In the genomic region with DNA sequence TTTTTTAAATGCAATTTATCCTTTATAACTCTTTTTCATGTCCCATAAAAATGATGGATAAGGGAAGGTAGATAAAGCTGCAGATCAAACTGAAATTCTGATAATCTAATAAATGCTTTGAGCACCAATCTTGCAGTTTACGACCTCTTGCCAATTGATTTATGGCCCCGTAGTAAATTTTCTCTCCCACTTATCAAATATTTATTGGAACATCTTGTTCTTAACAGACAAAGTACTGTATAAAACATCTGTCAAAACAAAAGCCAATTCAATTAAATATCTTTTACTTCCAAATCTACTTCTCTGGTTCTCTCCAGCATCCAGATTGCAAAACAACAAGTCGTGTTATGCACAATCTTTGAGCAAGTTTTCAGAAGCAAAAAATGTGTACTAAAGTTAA, we compare ENCODE assay signal across 27 cellular contexts.
"Had no signal": no experiment of that assay in that cellular context is flagged by ENCODE, and none has a peak within 500 bp of the region (broad histone marks: within the 10 kb centered on the region; RNA-seq: fewer than 3 reads in every experiment).

No MANE protein-coding gene starts in this region.

- H3K9me3 ChIP-seq: ascending aorta, breast epithelium, colonic mucosa, gastroesophageal sphincter had no signal

- H3K9me3 Mint-ChIP-seq: activated CD4-positive, alpha-beta memory T cell treated with anti-CD3 and anti-CD28 coated beads, Interleukin-2, amount 10 ng/mL, durations not matched to agents 7 days and 5 days; activated CD4-positive, alpha-beta T cell treated with anti-CD3 and anti-CD28 coated beads, Interleukin-2, amount 10 ng/mL, durations not matched to agents 7 days and 5 days; activated naive CD4-positive, alpha-beta T cell treated with anti-CD3 and anti-CD28 coated beads, Interleukin-2, amount 10 ng/mL, durations not matched to agents 7 days and 5 days; activated naive CD4-positive, alpha-beta T cell treated with anti-CD3 and anti-CD28 coated beads, Interleukin-2, amount 50 U/mL, for 72 hours; activated T-cell treated with anti-CD3 and anti-CD28 coated beads, Interleukin-2, amount 50 U/mL, for 24 hours had no signal

- H3K27ac Mint-ChIP-seq: activated CD4-positive, alpha-beta memory T cell treated with anti-CD3 and anti-CD28 coated beads, Interleukin-2, amount 10 ng/mL, durations not matched to agents 7 days and 5 days; activated CD4-positive, alpha-beta T cell treated with anti-CD3 and anti-CD28 coated beads, Interleukin-2, amount 10 ng/mL, durations not matched to agents 7 days and 5 days; activated naive CD4-positive, alpha-beta T cell treated with anti-CD3 and anti-CD28 coated beads, Interleukin-2, amount 10 ng/mL, durations not matched to agents 7 days and 5 days; activated naive CD4-positive, alpha-beta T cell treated with anti-CD3 and anti-CD28 coated beads, Interleukin-2, amount 50 U/mL, for 72 hours; activated naive CD8-positive, alpha-beta T cell treated with anti-CD3 and anti-CD28 coated beads, Interleukin-2, amount 10 ng/mL, durations not matched to agents 7 days and 5 days; activated T-cell treated with anti-CD3 and anti-CD28 coated beads, Interleukin-2, amount 50 U/mL, for 24 hours; activated T-cell treated with anti-CD3 and anti-CD28 coated beads, Interleukin-2, amount 50 U/mL, for 72 hours; WTC11 had no signal

- ATAC-seq: activated naive CD4-positive, alpha-beta T cell treated with anti-CD3 and anti-CD28 coated beads, Interleukin-2, amount 50 U/mL, for 72 hours; activated T-cell treated with anti-CD3 and anti-CD28 coated beads, Interleukin-2, amount 50 U/mL, for 72 hours; esophagus mucosa; foreskin keratinocyte; gastroesophageal sphincter; WTC11 had no signal

- DNase-seq: activated CD4-positive, alpha-beta memory T cell treated with anti-CD3 and anti-CD28 coated beads, Interleukin-2, amount 10 ng/mL, durations not matched to agents 7 days and 5 days; activated CD4-positive, alpha-beta T cell treated with anti-CD3 and anti-CD28 coated beads for 1 hour; activated CD4-positive, alpha-beta T cell treated with anti-CD3 and anti-CD28 coated beads for 4 hours; activated CD4-positive, alpha-beta T cell treated with anti-CD3 and anti-CD28 coated beads, Interleukin-2, amount 10 ng/mL, durations not matched to agents 7 days and 5 days; activated CD4-positive, alpha-beta T cell treated with anti-CD3 and anti-CD28 coated beads, Interleukin-2, amount 50 U/mL, for 4 hours; activated CD8-positive, alpha-beta memory T cell treated with anti-CD3 and anti-CD28 coated beads, Interleukin-2, amount 50 U/mL, for 48 hours; activated gamma-delta T cell; activated naive CD4-positive, alpha-beta T cell; activated naive CD4-positive, alpha-beta T cell treated with anti-CD3 and anti-CD28 coated beads, Interleukin-2, amount 10 ng/mL, durations not matched to agents 7 days and 5 days; activated naive CD8-positive, alpha-beta T cell treated with anti-CD3 and anti-CD28 coated beads, Interleukin-2, amount 10 ng/mL, durations not matched to agents 7 days and 5 days; activated T-cell treated with anti-CD3 and anti-CD28 coated beads for 4 hours; activated T-cell treated with anti-CD3 and anti-CD28 coated beads, Interleukin-2, amount 50 U/mL, for 24 hours; activated T-cell treated with anti-CD3 and anti-CD28 coated beads, Interleukin-2, amount 50 U/mL, for 72 hours; central memory CD4-positive, alpha-beta T cell; cerebellar nuclear complex; colonic mucosa; effector CD8-positive, alpha-beta T cell; foreskin keratinocyte; T-helper 2 cell had no signal

- H3K4me1 ChIP-seq: ascending aorta, breast epithelium, colonic mucosa, foreskin keratinocyte, gastroesophageal sphincter had no signal

- H3K27me3 ChIP-seq: ascending aorta, breast epithelium, cardiac muscle cell, colonic mucosa, foreskin keratinocyte, gastroesophageal sphincter had no signal

- H3K4me1 Mint-ChIP-seq: activated CD4-positive, alpha-beta memory T cell treated with anti-CD3 and anti-CD28 coated beads, Interleukin-2, amount 10 ng/mL, durations not matched to agents 7 days and 5 days; activated naive CD8-positive, alpha-beta T cell treated with anti-CD3 and anti-CD28 coated beads, Interleukin-2, amount 10 ng/mL, durations not matched to agents 7 days and 5 days; brain had no signal

- H3K4me3 ChIP-seq: ascending aorta, breast epithelium, cardiac muscle cell, colonic mucosa, gastroesophageal sphincter had no signal

- H3K36me3 Mint-ChIP-seq: activated naive CD4-positive, alpha-beta T cell treated with anti-CD3 and anti-CD28 coated beads, Interleukin-2, amount 10 ng/mL, durations not matched to agents 7 days and 5 days; activated naive CD4-positive, alpha-beta T cell treated with anti-CD3 and anti-CD28 coated beads, Interleukin-2, amount 50 U/mL, for 72 hours; activated naive CD8-positive, alpha-beta T cell treated with anti-CD3 and anti-CD28 coated beads, Interleukin-2, amount 10 ng/mL, durations not matched to agents 7 days and 5 days; brain had no signal

- H3K4me3 Mint-ChIP-seq: activated CD4-positive, alpha-beta memory T cell treated with anti-CD3 and anti-CD28 coated beads, Interleukin-2, amount 10 ng/mL, durations not matched to agents 7 days and 5 days; activated CD4-positive, alpha-beta T cell treated with anti-CD3 and anti-CD28 coated beads, Interleukin-2, amount 10 ng/mL, durations not matched to agents 7 days and 5 days; activated naive CD4-positive, alpha-beta T cell treated with anti-CD3 and anti-CD28 coated beads, Interleukin-2, amount 10 ng/mL, durations not matched to agents 7 days and 5 days; activated naive CD8-positive, alpha-beta T cell treated with anti-CD3 and anti-CD28 coated beads, Interleukin-2, amount 10 ng/mL, durations not matched to agents 7 days and 5 days; activated T-cell treated with anti-CD3 and anti-CD28 coated beads, Interleukin-2, amount 50 U/mL, for 24 hours; activated T-cell treated with anti-CD3 and anti-CD28 coated beads, Interleukin-2, amount 50 U/mL, for 72 hours; brain; WTC11 had no signal

- H3K27ac ChIP-seq: ascending aorta, breast epithelium, cardiac muscle cell, colonic mucosa, foreskin keratinocyte, gastroesophageal sphincter had no signal

- H3K36me3 ChIP-seq: ascending aorta, breast epithelium, cardiac muscle cell, colonic mucosa, gastroesophageal sphincter had no signal

- H3K27me3 Mint-ChIP-seq: activated CD4-positive, alpha-beta memory T cell treated with anti-CD3 and anti-CD28 coated beads, Interleukin-2, amount 10 ng/mL, durations not matched to agents 7 days and 5 days; activated naive CD4-positive, alpha-beta T cell treated with anti-CD3 and anti-CD28 coated beads, Interleukin-2, amount 10 ng/mL, durations not matched to agents 7 days and 5 days; activated T-cell treated with anti-CD3 and anti-CD28 coated beads, Interleukin-2, amount 50 U/mL, for 24 hours had no signal
